In the genomic region with DNA sequence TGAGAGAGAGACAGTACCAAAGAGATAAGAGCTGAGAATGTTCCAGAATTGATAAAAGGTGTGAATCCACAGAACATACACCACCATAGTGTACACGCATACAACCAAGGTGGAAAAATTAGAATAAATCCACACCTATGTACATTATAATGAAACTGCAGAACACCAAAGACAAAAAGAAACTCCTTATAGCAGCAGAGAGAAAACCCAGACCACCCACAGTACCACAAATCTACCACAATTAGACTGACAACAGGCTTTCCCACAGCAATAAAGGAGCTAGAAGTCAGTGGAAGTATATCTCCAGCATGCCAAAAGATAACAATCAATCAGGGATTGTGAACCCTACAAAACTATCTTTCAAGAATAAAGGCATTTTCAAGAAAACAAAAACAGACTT, we compare ENCODE assay signal across 32 cellular contexts. TPM values are rescaled to one million over a fixed set of nuclear protein-coding genes. Genes with fewer than 3 reads are reported as not detected.
"Had no signal": no experiment of that assay in that cellular context is flagged by ENCODE, and none has a peak within 500 bp of the region (broad histone marks: within the 10 kb centered on the region; RNA-seq: fewer than 3 reads in every experiment).

No MANE protein-coding gene starts in this region.

- H3K4me3 ChIP-seq: stomach, suprapubic skin, testis, thoracic aorta, thyroid gland, tibial artery, tibial nerve, transverse colon, upper lobe of left lung, upper lobe of right lung, uterus, vagina had no signal

- H3K4me3 Mint-ChIP-seq: stimulated activated effector memory CD8-positive, alpha-beta T cell treated with anti-CD3 and anti-CD28 coated beads, Interleukin-12 subunit alpha, Interleukin-12 subunit beta, amount 100 ng/mL, for 72 hours; stimulated activated memory B cell treated with anti-CD40 and anti-IgM and Interleukin-4, amounts not matched to agents 10 μg/mL and 1 μg/mL and 100 μg/mL, for 72 hours; stimulated activated naive B cell treated with anti-CD40 and anti-IgM and Interleukin-4, amounts not matched to agents 10 μg/mL and 1 μg/mL and 100 μg/mL, for 72 hours; stimulated activated naive CD8-positive, alpha-beta T cell treated with anti-CD3 and anti-CD28 coated beads, Interleukin-15, amount 100 ng/mL, for 72 hours; stimulated activated naive CD8-positive, alpha-beta T cell treated with anti-CD3 and anti-CD28 coated beads, Interleukin-15, Interleukin-2, amounts not matched to agents 100 ng/mL and 50 ng/mL, for 24 hours; type B pancreatic cell had no signal

- ATAC-seq: stimulated activated effector memory CD8-positive, alpha-beta T cell treated with anti-CD3 and anti-CD28 coated beads, Interleukin-12 subunit alpha, Interleukin-12 subunit beta, amount 100 ng/mL, for 72 hours; stimulated activated memory B cell treated with anti-CD40 and anti-IgM and Interleukin-4, amounts not matched to agents 10 μg/mL and 1 μg/mL and 100 μg/mL, for 72 hours; stimulated activated naive B cell treated with anti-CD40 and anti-IgM and Interleukin-4, amounts not matched to agents 10 μg/mL and 1 μg/mL and 100 μg/mL, for 72 hours; stimulated activated naive CD8-positive, alpha-beta T cell treated with anti-CD3 and anti-CD28 coated beads, Interleukin-15, amount 100 ng/mL, for 72 hours; stimulated activated naive CD8-positive, alpha-beta T cell treated with anti-CD3 and anti-CD28 coated beads, Interleukin-15, Interleukin-2, amounts not matched to agents 100 U/mL and 50 U/mL, for 24 hours; upper lobe of right lung had no signal

- H3K27ac Mint-ChIP-seq: stimulated activated effector memory CD8-positive, alpha-beta T cell treated with anti-CD3 and anti-CD28 coated beads, Interleukin-12 subunit alpha, Interleukin-12 subunit beta, amount 100 ng/mL, for 72 hours; stimulated activated memory B cell treated with anti-CD40 and anti-IgM and Interleukin-4, amounts not matched to agents 10 μg/mL and 1 μg/mL and 100 μg/mL, for 72 hours; stimulated activated naive B cell treated with anti-CD40 and anti-IgM and Interleukin-4, amounts not matched to agents 10 μg/mL and 1 μg/mL and 100 μg/mL, for 72 hours; stimulated activated naive CD8-positive, alpha-beta T cell treated with anti-CD3 and anti-CD28 coated beads, Interleukin-15, amount 100 ng/mL, for 72 hours; stimulated activated naive CD8-positive, alpha-beta T cell treated with anti-CD3 and anti-CD28 coated beads, Interleukin-15, Interleukin-2, amounts not matched to agents 100 ng/mL and 50 ng/mL, for 24 hours; type B pancreatic cell had no signal

- H3K9me3 Mint-ChIP-seq: stimulated activated naive CD8-positive, alpha-beta T cell treated with anti-CD3 and anti-CD28 coated beads, Interleukin-15, Interleukin-2, amounts not matched to agents 100 ng/mL and 50 ng/mL, for 24 hours; type B pancreatic cell had no signal

- H3K9me3 ChIP-seq: stomach, suprapubic skin, testis, thoracic aorta, thyroid gland, tibial artery, tibial nerve, transverse colon, upper lobe of left lung, upper lobe of right lung, uterus, vagina had no signal

- H3K27ac ChIP-seq: stomach, suprapubic skin, testis, thoracic aorta, thyroid gland, tibial artery, tibial nerve, transverse colon, upper lobe of left lung, upper lobe of right lung, uterus, vagina had no signal

- H3K36me3 Mint-ChIP-seq: stimulated activated effector memory CD8-positive, alpha-beta T cell treated with anti-CD3 and anti-CD28 coated beads, Interleukin-12 subunit alpha, Interleukin-12 subunit beta, amount 100 ng/mL, for 72 hours; stimulated activated memory B cell treated with anti-CD40 and anti-IgM and Interleukin-4, amounts not matched to agents 10 μg/mL and 1 μg/mL and 100 μg/mL, for 72 hours; stimulated activated naive B cell treated with anti-CD40 and anti-IgM and Interleukin-4, amounts not matched to agents 10 μg/mL and 1 μg/mL and 100 μg/mL, for 72 hours had no signal

- H3K27me3 ChIP-seq: testis, thyroid gland, transverse colon, upper lobe of left lung, upper lobe of right lung, uterus, vagina had no signal

- DNase-seq: stimulated activated CD4-positive, alpha-beta T cell treated with anti-CD3 and anti-CD28 coated beads, Interleukin-2, amount 100 ng/mL, for 48 hours; stimulated activated CD4-positive, alpha-beta T cell treated with anti-CD3 and anti-CD28 coated beads, Interleukin-4, amount 100 ng/mL, for 1 hour; stimulated activated CD4-positive, alpha-beta T cell treated with anti-CD3 and anti-CD28 coated beads, Interleukin-4, amount 100 ng/mL, for 24 hours; stimulated activated CD4-positive, alpha-beta T cell treated with anti-CD3 and anti-CD28 coated beads, Interleukin-4, amount 100 ng/mL, for 4 hours; stimulated activated CD8-positive, alpha-beta memory T cell treated with anti-CD3 and anti-CD28 coated beads, Interleukin-4, amount 100 ng/mL, for 48 hours; stimulated activated naive B cell treated with anti-CD40 and anti-IgM and Interleukin-4, amounts not matched to agents 10 μg/mL and 1 μg/mL and 100 μg/mL, for 72 hours; stimulated activated naive CD4-positive, alpha-beta T cell; stimulated activated naive CD4-positive, alpha-beta T cell treated with Interleukin-2 at 50 U/mL for 16 hours; stimulated activated naive CD8-positive, alpha-beta T cell treated with anti-CD3 and anti-CD28 coated beads, Interleukin-15, amount 100 ng/mL, for 72 hours; stimulated activated naive CD8-positive, alpha-beta T cell treated with anti-CD3 and anti-CD28 coated beads, Interleukin-15, Interleukin-2, amounts not matched to agents 100 U/mL and 50 U/mL, for 24 hours; stomach; substantia nigra; testis; thyroid gland; tibial artery; transverse colon; trophoblast cell; upper lobe of left lung; uterus had no signal

- H3K27me3 Mint-ChIP-seq: stimulated activated memory B cell treated with anti-CD40 and anti-IgM and Interleukin-4, amounts not matched to agents 10 μg/mL and 1 μg/mL and 100 μg/mL, for 72 hours; stimulated activated naive CD8-positive, alpha-beta T cell treated with anti-CD3 and anti-CD28 coated beads, Interleukin-15, amount 100 ng/mL, for 72 hours; type B pancreatic cell had no signal

- FAIRE-seq: urothelium cell line had no signal

- H3K4me1 ChIP-seq: stomach, suprapubic skin, testis, thyroid gland, tibial artery, tibial nerve, transverse colon, upper lobe of left lung, upper lobe of right lung, uterus, vagina had no signal

- H3K36me3 ChIP-seq: stomach, suprapubic skin, thoracic aorta, thyroid gland, tibial artery, tibial nerve, upper lobe of left lung, upper lobe of right lung, uterus, vagina had no signal

RNA-seq across cellular contexts. Expression of gene SMIM35, which starts 34.0 kb away (rescaled TPM):
- total RNA-seq: stomach, subcutaneous adipose tissue, suprapubic skin, temporal lobe, thoracic aorta, thyroid gland, tibial nerve, transverse colon, upper lobe of left lung, upper lobe of right lung, urinary bladder, uterus, vagina had no signal

RNA-seq across cellular contexts. Expression of gene TMPRSS4, which starts 43.9 kb away (rescaled TPM):
- total RNA-seq: tibial nerve had no signal
